Comparison of ENCODE assay signal across 21 cellular contexts in the genomic region with DNA sequence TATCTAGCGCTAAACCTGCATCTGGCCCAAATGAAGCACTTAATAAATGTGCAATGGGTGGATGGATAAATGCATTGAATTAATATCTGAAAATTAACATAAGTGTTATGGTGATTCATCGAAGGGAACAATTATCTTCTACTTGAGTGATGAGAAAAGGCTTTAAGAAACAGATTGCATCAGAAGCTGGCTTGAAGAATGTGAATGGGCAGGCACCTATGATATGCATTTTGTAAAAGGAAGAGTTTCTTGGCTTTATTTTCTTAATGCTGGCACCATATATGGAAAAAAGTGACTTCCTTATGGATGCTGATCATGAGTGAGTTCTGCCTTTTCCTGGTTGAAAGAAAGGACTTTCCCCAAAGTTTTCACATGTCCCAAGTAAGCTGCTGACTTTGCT.
DNase-seq lines count a peak whose midpoint lies in the region; ATAC-seq and TF ChIP-seq lines count a peak whose summit lies in the region.
"Had no signal": no experiment of that assay in that cellular context is flagged by ENCODE, and none has a peak within 500 bp of the region (broad histone marks: within the 10 kb centered on the region; RNA-seq: fewer than 3 reads in every experiment).

No MANE protein-coding gene starts in this region.

- no peaks in the 10 kb centered on the region for H3K36me3 Mint-ChIP-seq in MCF 10A (ENCODE audit: insufficient read depth, unreplicated experiment)
- H3K36me3 Mint-ChIP-seq in activated naive CD8-positive, alpha-beta T cell treated with anti-CD3 and anti-CD28 coated beads for 36 hours: no peaks in the 10 kb centered on the region

- no peaks in the 10 kb centered on the region for H3K4me1 ChIP-seq in breast epithelium
- H3K4me1 ChIP-seq in fibroblast of lung (ENCODE audit: control insufficient read depth, extremely low read depth, insufficient read depth, low read length): no peaks in the 10 kb centered on the region
- H3K4me1 ChIP-seq: HAP-1, SJSA1 had no signal

- POLR2A ChIA-PET in MCF 10A (lab: Yijun Ruan, JAX): interaction anchor here (1.0 to 1.1 kb wide), 2 partner anchors 17 to 79 kb away, joined by 4 to 5 read pairs; partner anchors contain the start of gene C1orf226

- H3K9me3 Mint-ChIP-seq in MCF 10A (ENCODE audit: unreplicated experiment): peaks cover 7% of the 10 kb centered on the region
- H3K9me3 Mint-ChIP-seq in activated naive CD8-positive, alpha-beta T cell treated with anti-CD3 and anti-CD28 coated beads for 36 hours: no peaks in the 10 kb centered on the region

- CTCF ChIA-PET in MCF 10A (lab: Yijun Ruan, JAX): interaction anchor here (1.0 to 2.1 kb wide), 3 partner anchors 25 to 90 kb away, joined by 3 to 7 read pairs (median 4); no protein-coding TSS in a partner anchor

- no peak for TF ChIP-seq POLR2A in breast epithelium (IDR thresholded peaks at IDR 0.05)

- H3K27me3 ChIP-seq in breast epithelium: no peaks in the 10 kb centered on the region
- peaks cover 3% of the 10 kb centered on the region for H3K27me3 ChIP-seq in fibroblast of lung (ENCODE audit: control insufficient read depth, insufficient read depth, low read length)
- H3K27me3 ChIP-seq: MG63 had no signal

- H3K4me2 ChIP-seq in fibroblast of lung (ENCODE audit: extremely low read depth, insufficient read depth, low read length): no peak overlapping the region

- peak; percentile 16 for DNase-seq in MCF 10A (ENCODE audit: unreplicated experiment)
- no peak for DNase-seq in breast epithelium (ENCODE audit: low spot score in 2 of 2)
- DNase-seq in amniotic epithelial cell (ENCODE audit: low read depth): peak; percentile 29
- peak; percentile 16 to 17 for DNase-seq in fibroblast of lung (ENCODE audit: low read depth in 2 of 2)
- DNase-seq in NCI-H1092 treated with DMSO at 0.1 percent for 48 hours (lab: John Stamatoyannopoulos, UW): no peak
- no peak for DNase-seq in DMS79 treated with DMSO at 0.1 percent for 48 hours (lab: John Stamatoyannopoulos, UW)
- DNase-seq in activated naive CD8-positive, alpha-beta T cell treated with anti-CD3 and anti-CD28 coated beads for 36 hours: no peak
- DNase-seq: 8988T, DMS53, Kasumi-1, MG63, NCI-H1436, NCI-H187 treated with DMSO at 0.1 percent for 48 hours, NCI-H524 treated with DMSO at 0.1 percent for 48 hours, NCI-H82 had no signal

- H3K4me3 ChIP-seq in breast epithelium (no peak overlapping the region), fibroblast of lung (replicated peaks in 1 of 4; ENCODE audit: control extremely low read depth in 1 of 4, insufficient read depth in 1 of 4, low read depth in 3 of 4, low read length in 4 of 4) (no peak overlapping the region)
- H3K4me3 ChIP-seq: GM23248, HAP-1, MG63, SJSA1 had no signal

- BruUV-seq in MCF 10A (replicated peaks; lab: Mats Ljungman, UMichigan): no TSS peak

- no peak for ATAC-seq in GM21529 (IDR thresholded peaks at IDR 0.05; ENCODE audit: unreplicated experiment)
- ATAC-seq: Right ventricle myocardium inferior had no signal

- H3K79me2 ChIP-seq in fibroblast of lung (ENCODE audit: control insufficient read depth, insufficient read depth, low read length): no peaks in the 10 kb centered on the region

- H3K9ac ChIP-seq in fibroblast of lung (ENCODE audit: insufficient read depth, low read length): no peak overlapping the region
- H3K9ac ChIP-seq: GM23248 had no signal

- H3K27ac ChIP-seq in breast epithelium (no peak overlapping the region), fibroblast of lung (ENCODE audit: insufficient read depth, low read length) (no peak overlapping the region)
- H3K27ac ChIP-seq: C4-2B, GM23248, SJSA1 had no signal

- intact Hi-C loops in MCF 10A (cut with micrococcal nuclease): no loop called here
- intact Hi-C loops in breast epithelium (cut with DNase I; ENCODE audit: low total_unique reads): no loop called here

- peaks cover 0 to 7% of the 10 kb centered on the region in 2 donors for H3K9me3 ChIP-seq in breast epithelium
- H3K9me3 ChIP-seq in fibroblast of lung (ENCODE audit: control insufficient read depth, insufficient read depth, low read depth, low read length): no peaks in the 10 kb centered on the region
- H3K9me3 ChIP-seq: HAP-1, MG63, SJSA1 had no signal

- no peaks in the 10 kb centered on the region for H4K20me1 ChIP-seq in fibroblast of lung (ENCODE audit: control insufficient read depth, extremely low read depth, insufficient read depth, low read length)

- H3K27ac Mint-ChIP-seq in MCF 10A (ENCODE audit: low read depth, unreplicated experiment): peak overlapping the region; percentile 61
- H3K27ac Mint-ChIP-seq in activated naive CD8-positive, alpha-beta T cell treated with anti-CD3 and anti-CD28 coated beads for 36 hours: no peak overlapping the region

- H3K4me3 Mint-ChIP-seq in MCF 10A (ENCODE audit: unreplicated experiment): peak overlapping the region; percentile 46
- H3K4me3 Mint-ChIP-seq in activated naive CD8-positive, alpha-beta T cell treated with anti-CD3 and anti-CD28 coated beads for 36 hours: no peak overlapping the region

- H3K36me3 ChIP-seq in breast epithelium: no peaks in the 10 kb centered on the region
- H3K36me3 ChIP-seq in fibroblast of lung (ENCODE audit: control insufficient read depth, insufficient read depth, low read length): no peaks in the 10 kb centered on the region
- H3K36me3 ChIP-seq: HAP-1, MG63, SJSA1 had no signal

- TF ChIP-seq CTCF in MCF 10A (IDR thresholded peaks at IDR 0.05; ENCODE audit: unreplicated experiment): no peak
- TF ChIP-seq CTCF in breast epithelium (IDR thresholded peaks at IDR 0.05): no peak
- TF ChIP-seq CTCF in fibroblast of lung (conservative IDR thresholded peaks at IDR 0.05 in 1 of 2, IDR thresholded peaks at IDR 0.05 in 1 of 2; ENCODE audit: low read depth in 1 of 2, low read length in 2 of 2): no peak

- peaks cover 30% of the 10 kb centered on the region for H3K4me1 Mint-ChIP-seq in MCF 10A (ENCODE audit: insufficient read depth, unreplicated experiment)
- no peaks in the 10 kb centered on the region for H3K4me1 Mint-ChIP-seq in activated naive CD8-positive, alpha-beta T cell treated with anti-CD3 and anti-CD28 coated beads for 36 hours

- no peaks in the 10 kb centered on the region for H3K27me3 Mint-ChIP-seq in MCF 10A (ENCODE audit: insufficient read depth, unreplicated experiment)
- peaks cover 17% of the 10 kb centered on the region for H3K27me3 Mint-ChIP-seq in activated naive CD8-positive, alpha-beta T cell treated with anti-CD3 and anti-CD28 coated beads for 36 hours

- H2AFZ ChIP-seq in fibroblast of lung (ENCODE audit: low read length): no peak overlapping the region
- H2AFZ ChIP-seq: GM23248 had no signal

Comparison
In these comparisons a context has a peak if more than half of its experiments do, and no peak if none do; other contexts are left out.
1. DNase-seq: peak in MCF 10A (single experiment), amniotic epithelial cell (single experiment) and fibroblast of lung (2 of 2); none in breast epithelium (0 of 2), NCI-H1092 treated with DMSO at 0.1 percent for 48 hours (single experiment), DMS79 treated with DMSO at 0.1 percent for 48 hours (single experiment) and activated naive CD8-positive, alpha-beta T cell treated with anti-CD3 and anti-CD28 coated beads for 36 hours (single experiment).